Comparison of ENCODE assay signal across 17 cellular contexts in genomic region chr2:62569907-62570793, GRCh38.
DNase-seq lines count a peak whose midpoint lies in the region; ATAC-seq, FAIRE-seq and TF ChIP-seq lines count a peak whose summit lies in the region.
"Had no signal": no experiment of that assay in that cellular context is flagged by ENCODE, and none has a peak within 500 bp of the region (broad histone marks: within the 10 kb centered on the region; RNA-seq: fewer than 3 reads in every experiment).

No MANE protein-coding gene starts in this region.

- H3K4me3 ChIP-seq in kidney (ENCODE audit: low read length in 2 of 2), result peak overlapping the region; percentile 61 to 72
- H3K4me3 ChIP-seq: BLaER1 had no signal

- intact Hi-C loops in kidney (cut with DNase I), result no loop called here

- H3K9ac ChIP-seq in kidney (ENCODE audit: low read length in 2 of 2), result peak overlapping the region in 1 of 2 donors; percentile 70
- H3K9ac ChIP-seq: BLaER1 had no signal

- H3K27ac ChIP-seq in VCaP (peak overlapping the region; percentile 67), kidney (ENCODE audit: low read depth in 2 of 2, low read length in 2 of 2) (peak overlapping the region; percentile 82 to 90)
- H3K27ac ChIP-seq: BLaER1, heart right ventricle, RWPE1 had no signal

- peak; percentile 8 for DNase-seq in ELF-1 (ENCODE audit: low read depth, low spot score)
- no peak for DNase-seq in kidney
- peak; percentile 75 for DNase-seq in renal cortical epithelial cell (ENCODE audit: low read depth)
- no peak for DNase-seq in COR-L47 (lab: John Stamatoyannopoulos, UW)
- DNase-seq in dedifferentiated amniotic fluid mesenchymal stem cell (ENCODE audit: extremely low spot score), result no peak
- DNase-seq in stimulated activated CD4-positive, alpha-beta T cell treated with anti-CD3 and anti-CD28 coated beads, Interleukin-4, amount 100 ng/mL, for 1 hour, result no peak
- DNase-seq: activated CD8-positive, alpha-beta T cell treated with anti-CD3 and anti-CD28 coated beads, Interleukin-2, amount 10 ng/mL, durations not matched to agents 7 days and 5 days; activated naive CD4-positive, alpha-beta T cell; NCI-H146; NCI-H524 treated with DMSO at 0.1 percent for 48 hours had no signal

- H3K36me3 ChIP-seq in kidney (ENCODE audit: control insufficient read depth in 1 of 2, insufficient read depth in 2 of 2, low read length in 2 of 2), result no peaks in the 10 kb centered on the region
- H3K36me3 ChIP-seq: BLaER1, heart right ventricle had no signal

- TF ChIP-seq CTCF in VCaP (conservative IDR thresholded peaks at IDR 0.05) (no peak), kidney (IDR thresholded peaks at IDR 0.05; ENCODE audit: borderline replicate concordance, extremely low read depth, insufficient read depth) (no peak)

- H3K4me1 ChIP-seq in kidney (ENCODE audit: control insufficient read depth in 1 of 2, insufficient read depth in 1 of 2, low read depth in 1 of 2, low read length in 2 of 2), result peaks cover 16 to 28% of the 10 kb centered on the region in 2 donors
- H3K4me1 ChIP-seq: BLaER1 had no signal

- ATAC-seq in HG03039 (IDR thresholded peaks at IDR 0.05; ENCODE audit: unreplicated experiment), result no peak
- ATAC-seq: activated CD8-positive, alpha-beta T cell treated with anti-CD3 and anti-CD28 coated beads, Interleukin-2, amount 10 ng/mL, durations not matched to agents 7 days and 5 days; stimulated activated naive CD8-positive, alpha-beta T cell treated with anti-CD3 and anti-CD28 coated beads, Interleukin-15, Interleukin-2, amounts not matched to agents 100 U/mL and 50 U/mL, for 24 hours had no signal

- FAIRE-seq in kidney (lab: Jason Lieb, UNC), result no peak
- FAIRE-seq: bronchial epithelial cell had no signal

- H3K9me3 ChIP-seq in kidney (ENCODE audit: control insufficient read depth in 1 of 2, low read length in 2 of 2), result no peaks in the 10 kb centered on the region
- H3K9me3 ChIP-seq: BLaER1, heart right ventricle had no signal

Comparison
In these comparisons a context has a peak if more than half of its experiments do, and no peak if none do; other contexts are left out.
1. DNase-seq: peak in ELF-1 (single experiment) and renal cortical epithelial cell (single experiment); none in kidney (single experiment), COR-L47 (single experiment), dedifferentiated amniotic fluid mesenchymal stem cell (single experiment) and stimulated activated CD4-positive, alpha-beta T cell treated with anti-CD3 and anti-CD28 coated beads, Interleukin-4, amount 100 ng/mL, for 1 hour (single experiment).